17 cellular contexts compared by ENCODE assay signal in the genomic region with DNA sequence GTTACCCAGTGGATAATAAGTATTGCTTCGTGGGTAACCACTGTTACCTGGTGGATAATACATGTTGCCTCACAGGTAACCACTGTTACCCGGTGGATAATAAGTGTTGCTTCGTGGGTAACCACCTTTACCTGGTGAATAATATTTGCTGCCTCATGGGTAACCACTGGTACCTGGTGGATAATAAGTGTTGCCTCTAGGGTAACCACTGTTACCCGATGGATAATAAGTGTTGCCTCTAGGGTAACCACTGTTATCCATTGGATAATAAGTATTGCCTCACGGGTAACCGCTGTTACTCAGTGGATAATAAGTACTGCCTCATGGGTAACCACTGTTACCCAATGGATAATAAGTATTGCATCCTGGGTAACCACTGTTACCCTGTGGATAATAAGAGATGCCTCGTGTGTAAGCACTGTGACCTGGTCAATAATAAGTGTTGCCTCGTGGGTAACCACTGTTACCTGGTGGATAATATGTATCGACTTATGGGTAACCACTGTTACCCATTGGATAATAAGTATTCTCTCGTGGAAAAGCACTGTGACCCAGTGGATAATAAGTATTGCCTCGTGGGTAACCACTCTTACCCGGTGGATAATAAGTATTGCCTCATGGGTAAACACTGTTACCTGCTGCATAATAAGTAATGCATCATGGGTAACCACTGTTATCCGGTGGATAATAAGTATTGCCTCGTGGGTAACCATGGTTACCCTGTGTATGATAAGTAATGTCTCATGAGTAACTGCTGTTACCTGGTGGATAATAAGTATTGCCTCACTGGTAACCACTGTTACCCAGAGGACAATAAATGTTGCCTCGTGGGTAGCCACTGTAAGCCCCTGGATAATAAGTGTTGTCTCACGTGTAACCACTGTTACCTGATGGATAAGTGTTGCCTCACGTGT. TPM values are rescaled to one million over a fixed set of nuclear protein-coding genes. Genes with fewer than 3 reads are reported as not detected.
DNase-seq lines count a peak whose midpoint lies in the region; ATAC-seq, FAIRE-seq and TF ChIP-seq lines count a peak whose summit lies in the region.
"Had no signal": no experiment of that assay in that cellular context is flagged by ENCODE, and none has a peak within 500 bp of the region (broad histone marks: within the 10 kb centered on the region; RNA-seq: fewer than 3 reads in every experiment).

No MANE protein-coding gene starts in this region.

- H3K4me3 ChIP-seq in HepG2 (replicated peaks in 1 of 3; ENCODE audit: insufficient read depth in 1 of 3, low read depth in 2 of 3, low read length in 3 of 3) (no peak overlapping the region), right lobe of liver (no peak overlapping the region), K562 (no peak overlapping the region), mucosa of descending colon (no peak overlapping the region)
- H3K4me3 ChIP-seq: BLaER1 treated with 17β-estradiol and CSF1 and Interleukin-3, amounts not matched to agents 10 nM and 100 nM had no signal

- H2AFZ ChIP-seq in HepG2 (ENCODE audit: low read length): no peak overlapping the region
- H2AFZ ChIP-seq in K562 (ENCODE audit: low read depth, low read length): no peak overlapping the region

- H4K20me1 ChIP-seq in HepG2 (ENCODE audit: insufficient read depth, low read length): no peaks in the 10 kb centered on the region
- H4K20me1 ChIP-seq in K562 (replicated peaks; ENCODE audit: control insufficient read depth, insufficient read depth, low read length): no peaks in the 10 kb centered on the region
- H4K20me1 ChIP-seq: BLaER1 treated with 17β-estradiol and CSF1 and Interleukin-3, amounts not matched to agents 10 nM and 100 nM had no signal

- POLR2A ChIA-PET in HepG2 (lab: Yijun Ruan, JAX): no interaction called here
- POLR2A ChIA-PET in K562 (lab: Yijun Ruan, JAX): no interaction called here

- H3K27ac ChIP-seq in HepG2 (ENCODE audit: extremely low read length, insufficient read depth, low read length) (no peak overlapping the region), right lobe of liver (no peak overlapping the region), K562 (ENCODE audit: extremely low read depth, low read depth, low read length) (no peak overlapping the region)
- H3K27ac ChIP-seq: BLaER1 treated with 17β-estradiol and CSF1 and Interleukin-3, amounts not matched to agents 10 nM and 100 nM had no signal

- DNase-seq in HepG2 (ENCODE audit: low spot score): no peak
- no peak for DNase-seq in right lobe of liver
- no peak for DNase-seq in K562 (ENCODE audit: extremely low read depth in 1 of 4, low spot score in 3 of 4)
- peak in 1 of 3 donors; percentile 1 for DNase-seq in mucosa of descending colon
- no peak for DNase-seq in Ammon's horn (ENCODE audit: low spot score)
- DNase-seq: 8988T; AML-193; CD4-positive, CD25-positive, alpha-beta regulatory T cell; DMS53; GF-D8; HCEC 1CT; HFFc6 had no signal

- H3K9ac ChIP-seq in HepG2 (ENCODE audit: insufficient read depth, low read depth, low read length) (no peak overlapping the region), K562 (ENCODE audit: insufficient read depth in 1 of 2, low read depth in 2 of 2, low read length in 2 of 2) (no peak overlapping the region)
- H3K9ac ChIP-seq: BLaER1 treated with 17β-estradiol and CSF1 and Interleukin-3, amounts not matched to agents 10 nM and 100 nM had no signal

- H3K79me2 ChIP-seq in HepG2 (ENCODE audit: insufficient read depth, low read length): no peaks in the 10 kb centered on the region
- no peaks in the 10 kb centered on the region for H3K79me2 ChIP-seq in K562 (ENCODE audit: control insufficient read depth, insufficient read depth, low read length)

- no peak for TF ChIP-seq EP300 in HepG2 (IDR thresholded peaks at IDR 0.05; ENCODE audit: low read depth in 2 of 2, low read length in 2 of 2)
- TF ChIP-seq EP300 in HepG2 (CRISPR knock-in tag; IDR thresholded peaks at IDR 0.05; ENCODE audit: borderline replicate concordance): no peak
- no peak for TF ChIP-seq EP300 in K562 (IDR thresholded peaks at IDR 0.05; ENCODE audit: low read length)

- FAIRE-seq in HepG2 (lab: Jason Lieb, UNC): no peak
- no peak for FAIRE-seq in K562 (lab: Jason Lieb, UNC)
- FAIRE-seq: HTR-8/SVneo had no signal

- intact Hi-C loops in HepG2 (cut with micrococcal nuclease; ENCODE audit: unreplicated experiment) (no loop called here), right lobe of liver (cut with DNase I) (no loop called here), K562 (cut with micrococcal nuclease) (no loop called here), mucosa of descending colon (cut with DNase I, micrococcal nuclease) (no loop called here)

- TF ChIP-seq CTCF in HepG2 (CRISPR knock-in tag; IDR thresholded peaks at IDR 0.05) (no peak), right lobe of liver (IDR thresholded peaks at IDR 0.05) (no peak), K562 (IDR thresholded peaks at IDR 0.05 in 2 of 3, conservative IDR thresholded peaks at IDR 0.05 in 1 of 3; ENCODE audit: insufficient read depth in 2 of 3, low read depth in 1 of 3, low read length in 3 of 3) (no peak), mucosa of descending colon (IDR thresholded peaks at IDR 0.05) (no peak)

- H3K9me3 ChIP-seq in HepG2 (ENCODE audit: low read length) (peaks cover 100% of the 10 kb centered on the region), right lobe of liver (no peaks in the 10 kb centered on the region), K562 (replicated peaks; ENCODE audit: control insufficient read depth, insufficient read depth, low read depth, low read length) (peaks cover 17% of the 10 kb centered on the region), mucosa of descending colon (peaks cover 14% of the 10 kb centered on the region)

- CTCF ChIA-PET in HepG2 (lab: Yijun Ruan, JAX; ENCODE audit: low intra/inter-chr PET ratio, low total read pairs): no interaction called here
- CTCF ChIA-PET in K562 (lab: Yijun Ruan, JAX; ENCODE audit: low intra/inter-chr PET ratio): no interaction called here

- ATAC-seq in HepG2 (no peak), right lobe of liver (no peak), K562 (no peak), mucosa of descending colon (peak; percentile 6), GM19395 (IDR thresholded peaks at IDR 0.05; ENCODE audit: unreplicated experiment) (no peak), HG02973 (IDR thresholded peaks at IDR 0.05; ENCODE audit: unreplicated experiment) (no peak)

- H3K36me3 ChIP-seq in HepG2 (replicated peaks in 1 of 2; ENCODE audit: control insufficient read depth in 1 of 2, insufficient read depth in 2 of 2, low read length in 2 of 2) (no peaks in the 10 kb centered on the region), right lobe of liver (no peaks in the 10 kb centered on the region), K562 (ENCODE audit: control insufficient read depth, insufficient read depth, low read length) (no peaks in the 10 kb centered on the region), mucosa of descending colon (ENCODE audit: low read depth) (no peaks in the 10 kb centered on the region)
- H3K36me3 ChIP-seq: BLaER1 treated with 17β-estradiol and CSF1 and Interleukin-3, amounts not matched to agents 10 nM and 100 nM had no signal

- H3K4me2 ChIP-seq in HepG2 (ENCODE audit: low read depth, low read length): no peak overlapping the region
- H3K4me2 ChIP-seq in K562 (ENCODE audit: insufficient read depth, low read length): no peak overlapping the region
- H3K4me2 ChIP-seq: BLaER1 treated with 17β-estradiol and CSF1 and Interleukin-3, amounts not matched to agents 10 nM and 100 nM had no signal

- no TSS peak for BruUV-seq in HepG2 (replicated peaks; lab: Mats Ljungman, UMichigan)
- no TSS peak for BruUV-seq in K562 (replicated peaks; lab: Mats Ljungman, UMichigan)

- in situ Hi-C loops in HepG2 (cut with HindIII; ENCODE audit: extremely low pct_ligation_motif_present, low pct_unique_long_range_greater_than_20kb) (no loop called here), K562 (cut with MboI) (no loop called here)

- TF ChIP-seq POLR2A in HepG2 (IDR thresholded peaks at IDR 0.05; ENCODE audit: insufficient read depth in 1 of 2, low read depth in 2 of 2, low read length in 2 of 2) (no peak), right lobe of liver (IDR thresholded peaks at IDR 0.05) (no peak), K562 (conservative IDR thresholded peaks at IDR 0.05) (no peak)

- H3K27me3 ChIP-seq in HepG2 (ENCODE audit: control insufficient read depth in 1 of 2, insufficient read depth in 2 of 2, low read length in 2 of 2): no peaks in the 10 kb centered on the region
- H3K27me3 ChIP-seq in right lobe of liver: no peaks in the 10 kb centered on the region
- H3K27me3 ChIP-seq in K562 (ENCODE audit: control insufficient read depth in 2 of 2, insufficient read depth in 2 of 2, low read length in 2 of 2): no peaks in the 10 kb centered on the region
- H3K27me3 ChIP-seq: BLaER1 treated with 17β-estradiol and CSF1 and Interleukin-3, amounts not matched to agents 10 nM and 100 nM had no signal

- 25% methylated on average over 17 of the region's 17 CpGs for WGBS in HepG2 (ENCODE audit: low lambda C conversion rate)
- 69% methylated on average over 16 of the region's 17 CpGs for WGBS in right lobe of liver (ENCODE audit: insufficient coverage, low coverage, low lambda C conversion rate, missing lambda C conversion rate)
- WGBS in K562 (ENCODE audit: insufficient coverage, low coverage, missing lambda C conversion rate): under 1% methylated on average over 17 of the region's 17 CpGs

- H3K4me1 ChIP-seq in HepG2 (ENCODE audit: insufficient read depth, low read length) (no peaks in the 10 kb centered on the region), right lobe of liver (no peaks in the 10 kb centered on the region), K562 (replicated peaks in 1 of 2; ENCODE audit: control insufficient read depth in 2 of 2, insufficient read depth in 2 of 2, low read length in 2 of 2) (no peaks in the 10 kb centered on the region), mucosa of descending colon (ENCODE audit: low read depth) (no peaks in the 10 kb centered on the region)
- H3K4me1 ChIP-seq: BLaER1 treated with 17β-estradiol and CSF1 and Interleukin-3, amounts not matched to agents 10 nM and 100 nM had no signal

- H3K9me1 ChIP-seq in K562 (ENCODE audit: control insufficient read depth, insufficient read depth, low read length): no peaks in the 10 kb centered on the region

- TF ChIP-seq RAD21 in HepG2 (CRISPR knock-in tag; IDR thresholded peaks at IDR 0.05): no peak
- no peak for TF ChIP-seq RAD21 in K562 (CRISPR knock-in tag; conservative IDR thresholded peaks at IDR 0.05 in 1 of 2, IDR thresholded peaks at IDR 0.05 in 1 of 2)

RNA-seq across cellular contexts. Expression of a gene that starts 20.1 kb away (rescaled TPM):
- not detected in 2 replicates for total RNA-seq in HepG2 (2016; rRNA removed; fragmentation: Illumina TruSeq; extraction: Trizol)
- not detected in 2 replicates for total RNA-seq in HepG2 (2016; cell fraction: cytosol; rRNA removed; fragmentation: Illumina TruSeq; extraction: Trizol; ENCODE audit: low read depth)
- total RNA-seq in HepG2 (2016; cell fraction: insoluble cytoplasmic fraction; rRNA removed; fragmentation: Illumina TruSeq; extraction: Trizol): not detected in 2 replicates
- not detected in 2 replicates for total RNA-seq in HepG2 (2016; cell fraction: membrane; rRNA removed; fragmentation: Illumina TruSeq; extraction: Trizol)
- not detected in 2 replicates for total RNA-seq in HepG2 (2016; cell fraction: nucleus; rRNA removed; fragmentation: Illumina TruSeq; extraction: Trizol)
- not detected in 2 replicates for polyA plus RNA-seq in HepG2 (2011; rRNA removed)
- not detected in 2 replicates for polyA plus RNA-seq in HepG2 (2011; cell fraction: cytosol; rRNA removed)
- not detected in 2 replicates for polyA plus RNA-seq in HepG2 (2011; cell fraction: nucleus; rRNA removed)
- polyA plus RNA-seq in HepG2 (2012): not detected in 2 replicates
- not detected in 2 replicates for polyA plus RNA-seq in HepG2 (2016; cell fraction: cytosol; fragmentation: Illumina TruSeq; extraction: Trizol; ENCODE audit: low read depth)
- polyA plus RNA-seq in HepG2 (2016; cell fraction: insoluble cytoplasmic fraction; fragmentation: Illumina TruSeq; extraction: Trizol; ENCODE audit: low read depth): not detected in 2 replicates
- not detected in 2 replicates for polyA plus RNA-seq in HepG2 (2016; cell fraction: membrane; fragmentation: Illumina TruSeq; extraction: Trizol; ENCODE audit: low read depth)
- not detected in 2 replicates for polyA plus RNA-seq in HepG2 (2016; cell fraction: nucleus; fragmentation: Illumina TruSeq; extraction: Trizol; ENCODE audit: insufficient read depth, low read depth)
- polyA minus RNA-seq in HepG2 (2011; rRNA and poly(A)+ RNA removed; ENCODE audit: low replicate concordance): not detected in 2 replicates
- polyA minus RNA-seq in HepG2 (2011; cell fraction: cytosol; rRNA and poly(A)+ RNA removed): not detected in 2 replicates
- polyA minus RNA-seq in HepG2 (2011; cell fraction: nucleus; rRNA and poly(A)+ RNA removed): not detected in 2 replicates
- not detected for total RNA-seq in right lobe of liver
- not detected in 2 replicates for total RNA-seq in K562 (2011; cell fraction: chromatin; rRNA removed; ENCODE audit: low replicate concordance)
- not detected in 2 replicates for total RNA-seq in K562 (2011; cell fraction: nucleolus; rRNA removed)
- not detected in 2 replicates for total RNA-seq in K562 (2011; cell fraction: nucleoplasm; rRNA removed)
- total RNA-seq in K562 (2014; rRNA removed): not detected in 2 replicates
- total RNA-seq in K562 (2014; rRNA removed; fragmentation: Illumina TruSeq; extraction: Trizol): not detected in 2 replicates
- not detected in 2 replicates for total RNA-seq in K562 (2015; rRNA removed; fragmentation: Illumina TruSeq; extraction: Trizol)
- not detected in 2 replicates for total RNA-seq in K562 (2021)
- not detected in 2 replicates for polyA plus RNA-seq in K562 (2011; rRNA removed)
- polyA plus RNA-seq in K562 (2011; cell fraction: cytosol; rRNA removed): not detected in 2 replicates
- polyA plus RNA-seq in K562 (2011; cell fraction: nucleus; rRNA removed): not detected in 2 replicates
- not detected in 2 replicates for polyA plus RNA-seq in K562 (2012)
- not detected in 2 replicates for polyA plus RNA-seq in K562 (2014; fragmentation: Illumina TruSeq; extraction: Trizol)
- polyA plus RNA-seq in K562 (2014; fragmentation: Nextera tagmentation; extraction: Ambion mirVana): not detected
- not detected in 2 replicates for polyA plus RNA-seq in K562 (2014; rRNA removed)
- not detected in 2 replicates for polyA minus RNA-seq in K562 (2011; rRNA and poly(A)+ RNA removed)
- polyA minus RNA-seq in K562 (2011; cell fraction: cytosol; rRNA and poly(A)+ RNA removed): not detected in 2 replicates
- not detected in 2 replicates for polyA minus RNA-seq in K562 (2011; cell fraction: nucleus; rRNA and poly(A)+ RNA removed)
- 100 to 1,000 TPM in 2 of 3 donors, 10 to 100 TPM in 1; 64.4 to 283 (median 183) TPM for total RNA-seq in mucosa of descending colon
- total RNA-seq: CD4-positive, CD25-positive, alpha-beta regulatory T cell; H4; HFFc6 had no signal
- polyA plus RNA-seq: CD4-positive, CD25-positive, alpha-beta regulatory T cell had no signal

RNA-seq across cellular contexts. Expression of a gene that starts 56.0 kb away (rescaled TPM):
- total RNA-seq in HepG2 (2016; rRNA removed; fragmentation: Illumina TruSeq; extraction: Trizol) (not detected in 2 replicates), right lobe of liver (not detected), K562 (2014; rRNA removed) (not detected in 2 replicates), K562 (2014; rRNA removed; fragmentation: Illumina TruSeq; extraction: Trizol) (not detected in 2 replicates), K562 (2015; rRNA removed; fragmentation: Illumina TruSeq; extraction: Trizol) (not detected in 2 replicates), K562 (2021) (0.45 TPM in 1 of 2 replicates, not detected in the other), mucosa of descending colon (100 to 1,000 TPM; 139 to 414 (median 194) TPM)
- total RNA-seq in HepG2 (2016; cell fraction: cytosol; rRNA removed; fragmentation: Illumina TruSeq; extraction: Trizol; ENCODE audit: low read depth): not detected in 2 replicates
- not detected in 2 replicates for total RNA-seq in HepG2 (2016; cell fraction: insoluble cytoplasmic fraction; rRNA removed; fragmentation: Illumina TruSeq; extraction: Trizol)
- not detected in 2 replicates for total RNA-seq in HepG2 (2016; cell fraction: membrane; rRNA removed; fragmentation: Illumina TruSeq; extraction: Trizol)
- total RNA-seq in HepG2 (2016; cell fraction: nucleus; rRNA removed; fragmentation: Illumina TruSeq; extraction: Trizol): not detected in 2 replicates
- polyA plus RNA-seq in HepG2 (2011; rRNA removed) (not detected in 2 replicates), K562 (2011; rRNA removed) (not detected in 2 replicates), K562 (2014; fragmentation: Illumina TruSeq; extraction: Trizol) (not detected in 2 replicates), K562 (2014; fragmentation: Nextera tagmentation; extraction: Ambion mirVana) (not detected), K562 (2014; rRNA removed) (not detected in 2 replicates)
- polyA plus RNA-seq in HepG2 (2011; cell fraction: cytosol; rRNA removed): not detected in 2 replicates
- not detected in 2 replicates for polyA plus RNA-seq in HepG2 (2011; cell fraction: nucleus; rRNA removed)
- polyA plus RNA-seq in HepG2 (2012): not detected in 2 replicates
- polyA plus RNA-seq in HepG2 (2016; cell fraction: cytosol; fragmentation: Illumina TruSeq; extraction: Trizol; ENCODE audit: low read depth): not detected in 2 replicates
- not detected in 2 replicates for polyA plus RNA-seq in HepG2 (2016; cell fraction: insoluble cytoplasmic fraction; fragmentation: Illumina TruSeq; extraction: Trizol; ENCODE audit: low read depth)
- not detected in 2 replicates for polyA plus RNA-seq in HepG2 (2016; cell fraction: membrane; fragmentation: Illumina TruSeq; extraction: Trizol; ENCODE audit: low read depth)
- polyA plus RNA-seq in HepG2 (2016; cell fraction: nucleus; fragmentation: Illumina TruSeq; extraction: Trizol; ENCODE audit: insufficient read depth, low read depth): not detected in 2 replicates
- not detected in 2 replicates for polyA minus RNA-seq in HepG2 (2011; rRNA and poly(A)+ RNA removed; ENCODE audit: low replicate concordance)
- polyA minus RNA-seq in HepG2 (2011; cell fraction: cytosol; rRNA and poly(A)+ RNA removed): not detected in 2 replicates
- polyA minus RNA-seq in HepG2 (2011; cell fraction: nucleus; rRNA and poly(A)+ RNA removed): not detected in 2 replicates
- total RNA-seq in K562 (2011; cell fraction: chromatin; rRNA removed; ENCODE audit: low replicate concordance): not detected in 2 replicates
- not detected in 2 replicates for total RNA-seq in K562 (2011; cell fraction: nucleolus; rRNA removed)
- total RNA-seq in K562 (2011; cell fraction: nucleoplasm; rRNA removed): not detected in 2 replicates
- not detected in 2 replicates for polyA plus RNA-seq in K562 (2011; cell fraction: cytosol; rRNA removed)
- polyA plus RNA-seq in K562 (2011; cell fraction: nucleus; rRNA removed): not detected in 2 replicates
- polyA plus RNA-seq in K562 (2012): not detected in 2 replicates
- not detected in 2 replicates for polyA minus RNA-seq in K562 (2011; rRNA and poly(A)+ RNA removed)
- polyA minus RNA-seq in K562 (2011; cell fraction: cytosol; rRNA and poly(A)+ RNA removed): not detected in 2 replicates
- polyA minus RNA-seq in K562 (2011; cell fraction: nucleus; rRNA and poly(A)+ RNA removed): not detected in 2 replicates
- total RNA-seq: CD4-positive, CD25-positive, alpha-beta regulatory T cell; H4; HFFc6 had no signal
- polyA plus RNA-seq: CD4-positive, CD25-positive, alpha-beta regulatory T cell had no signal

Comparison
In these comparisons a context has a peak if more than half of its experiments do, and no peak if none do; other contexts are left out.
1. RNA of a gene that starts 20.1 kb away (total RNA-seq): 64.4 to 283 TPM in mucosa of descending colon; not detected in HepG2, not detected in right lobe of liver and not detected in K562; every median in the first group is over 10 times any median in the second.
2. RNA of a gene that starts 56.0 kb away (total RNA-seq): 139 to 414 TPM in mucosa of descending colon; not detected in HepG2, not detected in right lobe of liver and 0.45 TPM in K562; every median in the first group is over 10 times any median in the second.